ENCODE assay signal across 9 cellular contexts in the genomic region with DNA sequence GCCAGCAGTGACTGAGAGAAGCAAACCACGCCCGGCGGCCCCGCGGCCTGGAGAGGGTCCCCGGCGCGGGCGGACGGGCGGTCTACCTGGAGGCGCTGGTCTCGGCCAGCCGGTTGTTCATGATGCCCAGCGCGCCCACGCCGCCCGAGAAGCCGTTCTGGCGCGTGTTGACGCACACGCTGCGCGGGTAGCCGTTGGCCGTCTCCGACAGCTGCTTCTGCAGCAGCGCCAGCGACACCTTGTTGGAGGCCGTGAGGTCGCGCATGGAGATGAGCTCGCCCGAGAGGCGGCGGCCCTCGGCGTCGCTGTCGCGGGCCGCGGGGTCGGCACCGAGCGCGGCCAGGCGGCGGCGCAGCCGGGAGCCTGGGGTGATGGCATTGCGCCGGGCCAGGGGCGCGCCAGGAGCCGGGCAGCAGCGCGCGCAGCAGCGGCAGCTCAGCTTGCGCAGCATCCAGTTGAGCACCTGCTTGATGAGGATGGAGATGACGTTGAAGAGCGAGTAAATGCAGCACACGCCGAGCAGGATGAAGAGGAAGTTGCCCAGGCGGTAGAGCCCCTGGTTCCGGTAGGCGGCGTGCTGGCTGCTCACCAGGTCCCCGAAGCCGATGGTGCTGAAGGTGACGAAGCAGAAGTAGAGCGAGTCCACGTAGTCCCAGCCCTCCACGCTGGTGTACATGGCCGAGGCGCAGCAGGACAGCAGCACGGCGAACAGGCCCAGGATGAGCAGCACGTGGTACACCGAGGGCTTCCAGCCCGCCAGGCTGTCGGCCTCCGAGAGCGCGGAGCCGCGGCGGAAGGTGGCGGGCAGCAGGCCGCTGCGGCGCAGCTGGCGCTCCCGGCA. TPM values are rescaled to one million over a fixed set of nuclear protein-coding genes. Genes with fewer than 3 reads are reported as not detected.
A peak's percentile ranks its signal among the peaks of the same experiment; 100 is the strongest.
DNase-seq lines count a peak whose midpoint lies in the region; ATAC-seq and TF ChIP-seq lines count a peak whose summit lies in the region.
"Had no signal": no experiment of that assay in that cellular context is flagged by ENCODE, and none has a peak within 500 bp of the region (broad histone marks: within the 10 kb centered on the region; RNA-seq: fewer than 3 reads in every experiment).

No MANE protein-coding gene starts in this region.

- H3K36me3 ChIP-seq in GM06990 (ENCODE audit: control insufficient read depth, insufficient read depth, low read length): no peaks in the 10 kb centered on the region

- no peak for TF ChIP-seq POLR2A in NB4 (IDR thresholded peaks at IDR 0.05; ENCODE audit: extremely low read depth, insufficient read length)

- POLR2A ChIA-PET in T-cell (lab: Charles Lee): no interaction called here

- H3K4me3 ChIP-seq in GM06990 (replicated peaks; ENCODE audit: low read depth, low read length): peak overlapping the region; percentile 73
- peak overlapping the region; percentile 40 for H3K4me3 ChIP-seq in NB4 (ENCODE audit: low read depth, low read length)

- TF ChIP-seq CTCF in GM06990 (IDR thresholded peaks at IDR 0.05; ENCODE audit: insufficient read depth, low read length, poor library complexity, severe bottlenecking) (peak; percentile 71), NB4 (IDR thresholded peaks at IDR 0.05; ENCODE audit: low read depth, low read length) (peak; percentile 36)

- peak; percentile 88 to 93 (median 90) for ATAC-seq in T-cell (replicated peaks in 1 of 4)

- DNase-seq in GM06990 (ENCODE audit: extremely low read depth, insufficient read length) (peak; percentile 85), HCEC 1CT (peak; percentile 28), NB4 (ENCODE audit: low read depth) (peak; percentile 87), T-cell (peak; percentile 50 to 79 (median 64)), amniotic stem cell (lab: John Stamatoyannopoulos, UW) (peak; percentile 11), hippocampal formation (lab: John Stamatoyannopoulos, UW) (peak; percentile 58 to 66), D341Med (ENCODE audit: low spot score) (no peak)
- peak; percentile 83 for DNase-seq in stimulated activated CD4-positive, alpha-beta T cell treated with anti-CD3 and anti-CD28 coated beads, Interleukin-15, amount 100 ng/mL, for 24 hours

- H3K36me3 Mint-ChIP-seq in T-cell: no peaks in the 10 kb centered on the region

- H3K27me3 Mint-ChIP-seq in T-cell: peaks cover 0 to 3% of the 10 kb centered on the region in 2 donors

- CTCF ChIA-PET in T-cell (lab: Charles Lee): interaction anchor here (0.6 to 1.0 kb wide), 2 partner anchors 11 to 247 kb away, joined by 3 to 4 read pairs; no protein-coding TSS in a partner anchor

- H3K27ac Mint-ChIP-seq in T-cell: peak overlapping the region; percentile 93 to 94

- no peaks in the 10 kb centered on the region for H3K27me3 ChIP-seq in GM06990 (replicated peaks; ENCODE audit: control insufficient read depth, insufficient read depth, low read length)

- no peaks in the 10 kb centered on the region for H3K9me3 Mint-ChIP-seq in T-cell
- H3K9me3 Mint-ChIP-seq: neural crest cell had no signal

- peaks cover 12 to 28% (median 18%) of the 10 kb centered on the region in 3 donors for H3K4me1 Mint-ChIP-seq in T-cell

- H3K4me3 Mint-ChIP-seq in T-cell: peak overlapping the region; percentile 83 to 91 (median 83)
- H3K4me3 Mint-ChIP-seq: neural crest cell had no signal

RNA-seq across cellular contexts. Expression of a gene that starts 49.7 kb away (rescaled TPM):
- under 1 TPM; 0.10 to 0.44 (median 0.37) TPM for total RNA-seq in T-cell
